In genomic region chr20:10800288-10800687, GRCh38 we compare ENCODE assay signal across 1 cellular context.
TF ChIP-seq lines count a peak whose summit lies in the region.

No MANE protein-coding gene starts in this region.

TF ChIP-seq in HepG2, 621 proteins besides CTCF, POLR2A, EP300 and RAD21 (continued from another document and continues in another):
- TF ChIP-seq DRAP1 (CRISPR knock-in tag; IDR thresholded peaks at IDR 0.05) (0 out of 2 replicates have a peak, but pooled peaks have one; percentile 30), ARNT (IDR thresholded peaks at IDR 0.05) (no peak), BCLAF1 (IDR thresholded peaks at IDR 0.05) (no peak), NAIF1 (CRISPR knock-in tag; IDR thresholded peaks at IDR 0.05; ENCODE audit: borderline replicate concordance) (no peak), ZNF317 (CRISPR knock-in tag; IDR thresholded peaks at IDR 0.05) (no peak), CHCHD3 (CRISPR knock-in tag; IDR thresholded peaks at IDR 0.05) (no peak), ATF1 (CRISPR knock-in tag; IDR thresholded peaks at IDR 0.05) (0 out of 2 replicates have a peak, but pooled peaks have one; percentile 31), MAFG (CRISPR knock-in tag; IDR thresholded peaks at IDR 0.05) (no peak), ZNF614 (CRISPR knock-in tag; IDR thresholded peaks at IDR 0.05; ENCODE audit: borderline replicate concordance) (0 out of 2 replicates have a peak, but pooled peaks have one; percentile 37), ZFY (CRISPR knock-in tag; IDR thresholded peaks at IDR 0.05) (no peak), ZNF646 (CRISPR knock-in tag; IDR thresholded peaks at IDR 0.05) (peak; percentile 90), FOXJ3 (CRISPR knock-in tag; IDR thresholded peaks at IDR 0.05; ENCODE audit: borderline replicate concordance) (peak; percentile 46; the same call in 1 of the 2 replicates), MEIS1 (CRISPR knock-in tag; IDR thresholded peaks at IDR 0.05; ENCODE audit: borderline replicate concordance) (no peak), NR2C2 (CRISPR knock-in tag; IDR thresholded peaks at IDR 0.05; ENCODE audit: borderline replicate concordance) (no peak), HBP1 (CRISPR knock-in tag; IDR thresholded peaks at IDR 0.05; ENCODE audit: low read depth) (no peak), FOXK1 (CRISPR knock-in tag; IDR thresholded peaks at IDR 0.05; ENCODE audit: borderline replicate concordance, low read depth) (peak; percentile 80; the same call in 1 of the 2 replicates), SETDB1 (CRISPR knock-in tag; IDR thresholded peaks at IDR 0.05; ENCODE audit: borderline replicate concordance) (no peak), CENPX (CRISPR knock-in tag; IDR thresholded peaks at IDR 0.05) (no peak), ZNF121 (CRISPR knock-in tag; IDR thresholded peaks at IDR 0.05) (no peak), KIAA2018 (CRISPR knock-in tag; IDR thresholded peaks at IDR 0.05; ENCODE audit: borderline replicate concordance) (no peak), JUNB (CRISPR knock-in tag; IDR thresholded peaks at IDR 0.05; ENCODE audit: borderline replicate concordance) (no peak), TERF1 (CRISPR knock-in tag; IDR thresholded peaks at IDR 0.05) (no peak), MLLT10 (CRISPR knock-in tag; IDR thresholded peaks at IDR 0.05) (no peak), ZNF878 (CRISPR knock-in tag; IDR thresholded peaks at IDR 0.05) (no peak), RBAK (CRISPR knock-in tag; IDR thresholded peaks at IDR 0.05) (no peak), ARID4A (CRISPR knock-in tag; IDR thresholded peaks at IDR 0.05; ENCODE audit: borderline replicate concordance) (no peak), MXI1 (IDR thresholded peaks at IDR 0.05; ENCODE audit: borderline replicate concordance, low read depth, low read length) (no peak; the same call in 2 of the 3 replicates), STAT5B (CRISPR knock-in tag; IDR thresholded peaks at IDR 0.05) (no peak), RFXAP (CRISPR knock-in tag; IDR thresholded peaks at IDR 0.05; ENCODE audit: borderline replicate concordance) (no peak), KAT8 (CRISPR knock-in tag; IDR thresholded peaks at IDR 0.05) (peak; percentile 49; the same call in 1 of the 2 replicates), ZBTB7B (CRISPR knock-in tag; IDR thresholded peaks at IDR 0.05) (no peak)
